15 cellular contexts compared by ENCODE assay signal in genomic region chr4:138003248-138003647, GRCh38.
DNase-seq lines count a peak whose midpoint lies in the region; ATAC-seq, FAIRE-seq and TF ChIP-seq lines count a peak whose summit lies in the region.
"Had no signal": no experiment of that assay in that cellular context is flagged by ENCODE, and none has a peak within 500 bp of the region (broad histone marks: within the 10 kb centered on the region; RNA-seq: fewer than 3 reads in every experiment).

No MANE protein-coding gene starts in this region.

- H3K79me2 ChIP-seq in astrocyte (ENCODE audit: insufficient read depth, low read length): no peaks in the 10 kb centered on the region

- no peak overlapping the region for H3K4me2 ChIP-seq in astrocyte (ENCODE audit: low read length)

- no peak overlapping the region for H3K27ac Mint-ChIP-seq in astrocyte (ENCODE audit: unreplicated experiment)
- H3K27ac Mint-ChIP-seq: activated CD4-positive, alpha-beta T cell treated with anti-CD3 and anti-CD28 coated beads, Interleukin-2, amount 10 ng/mL, durations not matched to agents 7 days and 5 days; activated naive CD8-positive, alpha-beta T cell treated with anti-CD3 and anti-CD28 coated beads, Interleukin-2, amount 10 ng/mL, durations not matched to agents 7 days and 5 days; B cell had no signal

- no peak overlapping the region for H3K4me3 Mint-ChIP-seq in astrocyte (ENCODE audit: unreplicated experiment)
- H3K4me3 Mint-ChIP-seq: activated CD4-positive, alpha-beta T cell treated with anti-CD3 and anti-CD28 coated beads, Interleukin-2, amount 10 ng/mL, durations not matched to agents 7 days and 5 days; activated naive CD8-positive, alpha-beta T cell treated with anti-CD3 and anti-CD28 coated beads, Interleukin-2, amount 10 ng/mL, durations not matched to agents 7 days and 5 days; B cell; neural crest cell had no signal

- H3K9ac ChIP-seq in astrocyte (ENCODE audit: low read length): no peak overlapping the region

- peaks cover 21% of the 10 kb centered on the region for H3K4me1 Mint-ChIP-seq in astrocyte (ENCODE audit: low read depth, unreplicated experiment)
- H3K4me1 Mint-ChIP-seq: activated CD4-positive, alpha-beta T cell treated with anti-CD3 and anti-CD28 coated beads, Interleukin-2, amount 10 ng/mL, durations not matched to agents 7 days and 5 days; activated naive CD8-positive, alpha-beta T cell treated with anti-CD3 and anti-CD28 coated beads, Interleukin-2, amount 10 ng/mL, durations not matched to agents 7 days and 5 days; B cell; neural crest cell had no signal

- H3K4me1 ChIP-seq in astrocyte (ENCODE audit: insufficient read depth, low read length) (peaks cover 6% of the 10 kb centered on the region), suprapubic skin (no peaks in the 10 kb centered on the region)

- TF ChIP-seq CTCF in astrocyte (IDR thresholded peaks at IDR 0.05; ENCODE audit: insufficient read depth, low read depth, low read length) (no peak), suprapubic skin (IDR thresholded peaks at IDR 0.05) (no peak)

- ATAC-seq in GM18502 (IDR thresholded peaks at IDR 0.05; ENCODE audit: poor library complexity, unreplicated experiment): peak; percentile 99
- peak; percentile 93 for ATAC-seq in GM21390 (IDR thresholded peaks at IDR 0.05; ENCODE audit: unreplicated experiment)
- peak; percentile 98 for ATAC-seq in HG03045 (IDR thresholded peaks at IDR 0.05; ENCODE audit: unreplicated experiment)

- H3K4me3 ChIP-seq in astrocyte (ENCODE audit: insufficient read depth, low read depth, low read length) (no peak overlapping the region), suprapubic skin (no peak overlapping the region)
- H3K4me3 ChIP-seq: SJSA1 had no signal

- H3K36me3 ChIP-seq in astrocyte (ENCODE audit: insufficient read depth, low read length) (no peaks in the 10 kb centered on the region), suprapubic skin (no peaks in the 10 kb centered on the region)
- H3K36me3 ChIP-seq: SJSA1 had no signal

- H3K9me3 ChIP-seq in astrocyte (ENCODE audit: insufficient read depth, low read depth, low read length): no peaks in the 10 kb centered on the region
- H3K9me3 ChIP-seq in suprapubic skin: no peaks in the 10 kb centered on the region
- H3K9me3 ChIP-seq: SJSA1 had no signal

- peak; percentile 37 for FAIRE-seq in astrocyte (lab: Jason Lieb, UNC)
- FAIRE-seq: endometrium, HTR-8/SVneo had no signal

- no peaks in the 10 kb centered on the region for H3K27me3 Mint-ChIP-seq in astrocyte (ENCODE audit: low read depth, unreplicated experiment)
- H3K27me3 Mint-ChIP-seq: activated CD4-positive, alpha-beta T cell treated with anti-CD3 and anti-CD28 coated beads, Interleukin-2, amount 10 ng/mL, durations not matched to agents 7 days and 5 days; activated naive CD8-positive, alpha-beta T cell treated with anti-CD3 and anti-CD28 coated beads, Interleukin-2, amount 10 ng/mL, durations not matched to agents 7 days and 5 days had no signal

- no peak for TF ChIP-seq EP300 in suprapubic skin (IDR thresholded peaks at IDR 0.05)

- no peaks in the 10 kb centered on the region for H3K36me3 Mint-ChIP-seq in astrocyte (ENCODE audit: low read depth, unreplicated experiment)
- H3K36me3 Mint-ChIP-seq: activated naive CD8-positive, alpha-beta T cell treated with anti-CD3 and anti-CD28 coated beads, Interleukin-2, amount 10 ng/mL, durations not matched to agents 7 days and 5 days had no signal

- DNase-seq in astrocyte (ENCODE audit: low read depth): peak; percentile 56
- no peak for DNase-seq in EL
- no peak for DNase-seq in stimulated activated CD4-positive, alpha-beta T cell treated with anti-CD3 and anti-CD28 coated beads, Interleukin-12 subunit alpha, Interleukin-12 subunit beta, amount 100 ng/mL, for 4 hours
- DNase-seq in NCI-H2196 (lab: John Stamatoyannopoulos, UW; ENCODE audit: unreplicated experiment): no peak
- no peak for DNase-seq in suprapubic skin (ENCODE audit: low spot score in 2 of 2)
- DNase-seq: activated CD4-positive, alpha-beta T cell treated with anti-CD3 and anti-CD28 coated beads, Interleukin-2, amount 10 ng/mL, durations not matched to agents 7 days and 5 days; activated naive CD8-positive, alpha-beta T cell treated with anti-CD3 and anti-CD28 coated beads, Interleukin-2, amount 10 ng/mL, durations not matched to agents 7 days and 5 days had no signal

- H3K27me3 ChIP-seq in astrocyte (ENCODE audit: insufficient read depth, low read length) (no peaks in the 10 kb centered on the region), suprapubic skin (no peaks in the 10 kb centered on the region)
- H3K27me3 ChIP-seq: SJSA1 had no signal

- no peak overlapping the region for H2AFZ ChIP-seq in astrocyte (ENCODE audit: low read depth, low read length)

- no peak overlapping the region for H3K27ac ChIP-seq in astrocyte (ENCODE audit: low read depth, low read length)
- H3K27ac ChIP-seq in suprapubic skin: no peak overlapping the region
- H3K27ac ChIP-seq: SJSA1 had no signal

- H4K20me1 ChIP-seq in astrocyte (ENCODE audit: insufficient read depth, low read length): no peaks in the 10 kb centered on the region

- TF ChIP-seq POLR2A in suprapubic skin (IDR thresholded peaks at IDR 0.05): no peak

- H3K9me3 Mint-ChIP-seq in astrocyte (ENCODE audit: unreplicated experiment): no peaks in the 10 kb centered on the region
- H3K9me3 Mint-ChIP-seq: activated CD4-positive, alpha-beta T cell treated with anti-CD3 and anti-CD28 coated beads, Interleukin-2, amount 10 ng/mL, durations not matched to agents 7 days and 5 days; activated naive CD8-positive, alpha-beta T cell treated with anti-CD3 and anti-CD28 coated beads, Interleukin-2, amount 10 ng/mL, durations not matched to agents 7 days and 5 days had no signal
